Comparison of ENCODE assay signal across 8 cellular contexts in the genomic region with DNA sequence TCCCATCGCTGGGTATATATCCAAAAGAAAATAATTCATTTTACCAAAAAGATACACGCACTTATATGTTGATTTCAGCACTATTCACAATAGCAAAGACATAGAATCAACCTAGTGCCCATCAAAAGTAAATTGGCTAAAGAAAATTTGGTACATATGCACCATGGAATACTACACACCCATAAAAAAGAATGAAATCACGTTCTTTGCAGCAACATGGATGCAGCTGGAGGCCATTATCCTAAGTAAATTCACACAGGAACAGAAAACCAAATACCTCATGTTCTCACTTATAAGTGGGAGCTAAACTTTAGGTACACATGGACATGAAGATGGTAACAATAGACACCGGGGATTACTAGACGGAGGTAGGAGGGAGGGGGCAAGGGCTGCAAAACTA.
"Had no signal": no experiment of that assay in that cellular context is flagged by ENCODE, and none has a peak within 500 bp of the region (broad histone marks: within the 10 kb centered on the region; RNA-seq: fewer than 3 reads in every experiment).

No MANE protein-coding gene starts in this region.

- DNase-seq: GDM1, GF-D8 had no signal

- ATAC-seq: GM12878 had no signal

- FAIRE-seq: G401.6, GM12878, GM12891, GM12892, GM18507, GM19239 had no signal

- H3K4me3 ChIP-seq: GM12878 had no signal
